In genomic region chr1:24526940-24527542, GRCh38 we compare ENCODE assay signal across 1 cellular context.
TF ChIP-seq lines count a peak whose summit lies in the region.

No MANE protein-coding gene starts in this region.

TF ChIP-seq in liver, 16 proteins besides CTCF, POLR2A, EP300 and RAD21 (continued from another document):
- TF ChIP-seq, protein P1, sequence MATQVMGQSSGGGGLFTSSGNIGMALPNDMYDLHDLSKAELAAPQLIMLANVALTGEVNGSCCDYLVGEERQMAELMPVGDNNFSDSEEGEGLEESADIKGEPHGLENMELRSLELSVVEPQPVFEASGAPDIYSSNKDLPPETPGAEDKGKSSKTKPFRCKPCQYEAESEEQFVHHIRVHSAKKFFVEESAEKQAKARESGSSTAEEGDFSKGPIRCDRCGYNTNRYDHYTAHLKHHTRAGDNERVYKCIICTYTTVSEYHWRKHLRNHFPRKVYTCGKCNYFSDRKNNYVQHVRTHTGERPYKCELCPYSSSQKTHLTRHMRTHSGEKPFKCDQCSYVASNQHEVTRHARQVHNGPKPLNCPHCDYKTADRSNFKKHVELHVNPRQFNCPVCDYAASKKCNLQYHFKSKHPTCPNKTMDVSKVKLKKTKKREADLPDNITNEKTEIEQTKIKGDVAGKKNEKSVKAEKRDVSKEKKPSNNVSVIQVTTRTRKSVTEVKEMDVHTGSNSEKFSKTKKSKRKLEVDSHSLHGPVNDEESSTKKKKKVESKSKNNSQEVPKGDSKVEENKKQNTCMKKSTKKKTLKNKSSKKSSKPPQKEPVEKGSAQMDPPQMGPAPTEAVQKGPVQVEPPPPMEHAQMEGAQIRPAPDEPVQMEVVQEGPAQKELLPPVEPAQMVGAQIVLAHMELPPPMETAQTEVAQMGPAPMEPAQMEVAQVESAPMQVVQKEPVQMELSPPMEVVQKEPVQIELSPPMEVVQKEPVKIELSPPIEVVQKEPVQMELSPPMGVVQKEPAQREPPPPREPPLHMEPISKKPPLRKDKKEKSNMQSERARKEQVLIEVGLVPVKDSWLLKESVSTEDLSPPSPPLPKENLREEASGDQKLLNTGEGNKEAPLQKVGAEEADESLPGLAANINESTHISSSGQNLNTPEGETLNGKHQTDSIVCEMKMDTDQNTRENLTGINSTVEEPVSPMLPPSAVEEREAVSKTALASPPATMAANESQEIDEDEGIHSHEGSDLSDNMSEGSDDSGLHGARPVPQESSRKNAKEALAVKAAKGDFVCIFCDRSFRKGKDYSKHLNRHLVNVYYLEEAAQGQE (IDR thresholded peaks at IDR 0.05): no peak
- TF ChIP-seq TAF1 (conservative IDR thresholded peaks at IDR 0.05) (no peak), JUND (IDR thresholded peaks at IDR 0.05) (no peak), FOXA2 (IDR thresholded peaks at IDR 0.05) (no peak), HNF4G (IDR thresholded peaks at IDR 0.05) (no peak), SP1 (IDR thresholded peaks at IDR 0.05) (no peak), GABPA (IDR thresholded peaks at IDR 0.05 in 1 of 2, conservative IDR thresholded peaks at IDR 0.05 in 1 of 2) (no peak), YY1 (IDR thresholded peaks at IDR 0.05) (no peak), RXRA (IDR thresholded peaks at IDR 0.05) (no peak), FOXA1 (IDR thresholded peaks at IDR 0.05) (no peak)
